9 cellular contexts compared by ENCODE assay signal in the genomic region with DNA sequence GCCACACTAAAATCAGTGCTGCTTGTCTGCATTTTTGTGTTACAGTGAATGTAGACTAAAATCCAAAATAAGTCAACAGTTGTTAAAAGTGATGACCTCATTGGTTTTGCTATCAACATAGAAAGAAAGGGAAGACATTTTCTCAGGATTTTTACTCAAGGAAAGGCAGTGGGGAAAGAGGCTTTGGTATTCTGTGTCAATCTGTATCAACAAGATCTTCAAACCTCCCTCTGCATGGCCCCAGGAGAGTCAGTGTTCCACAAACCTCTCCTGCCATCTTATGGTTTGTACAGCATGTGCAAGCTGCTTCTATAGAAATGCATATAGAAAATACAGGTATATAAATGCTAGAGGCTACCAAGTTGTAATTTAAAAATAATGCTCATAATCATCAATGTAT. TPM values are rescaled to one million over a fixed set of nuclear protein-coding genes. Genes with fewer than 3 reads are reported as not detected.
A peak's percentile ranks its signal among the peaks of the same experiment; 100 is the strongest.
DNase-seq lines count a peak whose midpoint lies in the region; ATAC-seq and TF ChIP-seq lines count a peak whose summit lies in the region.
"Had no signal": no experiment of that assay in that cellular context is flagged by ENCODE, and none has a peak within 500 bp of the region (broad histone marks: within the 10 kb centered on the region; RNA-seq: fewer than 3 reads in every experiment).

No MANE protein-coding gene starts in this region.

- H3K27ac Mint-ChIP-seq in WTC11, result no peak overlapping the region

- POLR2A ChIA-PET in WTC11 (lab: Charles Lee), result no interaction called here

- H3K27me3 Mint-ChIP-seq in WTC11 (ENCODE audit: low read depth), result no peaks in the 10 kb centered on the region; the same call in 1 of the 2 replicates

- CTCF ChIA-PET in WTC11 (lab: Charles Lee), result no interaction called here

- ATAC-seq in GM18498 (IDR thresholded peaks at IDR 0.05; ENCODE audit: unreplicated experiment) (peak; percentile 65), HG03097 (IDR thresholded peaks at IDR 0.05; ENCODE audit: low FRiP score, unreplicated experiment) (peak; percentile 54), WTC11 (peak; percentile 72), HG02840 (IDR thresholded peaks at IDR 0.05; ENCODE audit: low FRiP score, unreplicated experiment) (no peak), left lobe of liver (no peak)
- ATAC-seq in activated CD4-positive, CD25-positive, alpha-beta regulatory T cell treated with anti-CD3 and anti-CD28 coated beads, Interleukin-2, amount 50 U/mL, for 24 hours, result no peak

- TF ChIP-seq CTCF in WTC11 (IDR thresholded peaks at IDR 0.05), result no peak

- no peak overlapping the region for H3K4me3 Mint-ChIP-seq in WTC11

- peaks cover 18% of the 10 kb centered on the region for H3K9me3 Mint-ChIP-seq in WTC11

- peaks cover 18% of the 10 kb centered on the region for H3K36me3 Mint-ChIP-seq in WTC11

- DNase-seq in WTC11 (ENCODE audit: low spot score) (no peak), lung microvascular endothelial cell (ENCODE audit: low read depth in 2 of 2) (peak; percentile 27 to 47), left lobe of liver (ENCODE audit: low spot score) (no peak), COR-L47 (lab: John Stamatoyannopoulos, UW) (no peak)
- DNase-seq: stimulated activated naive CD4-positive, alpha-beta T cell had no signal

- peaks cover 28% of the 10 kb centered on the region for H3K4me1 Mint-ChIP-seq in WTC11

TF ChIP-seq in WTC11, 78 proteins besides CTCF, POLR2A, EP300 and RAD21:
- TF ChIP-seq E2F4 (CRISPR knock-in tag; IDR thresholded peaks at IDR 0.05; ENCODE audit: borderline replicate concordance, low read depth) (no peak), MXD4 (CRISPR knock-in tag; IDR thresholded peaks at IDR 0.05; ENCODE audit: borderline replicate concordance) (no peak), ZNF232 (CRISPR knock-in tag; IDR thresholded peaks at IDR 0.05) (no peak), ESRRA (CRISPR knock-in tag; IDR thresholded peaks at IDR 0.05; ENCODE audit: borderline replicate concordance) (no peak), IRF1 (CRISPR knock-in tag; IDR thresholded peaks at IDR 0.05) (no peak)
- TF ChIP-seq, protein P1, sequence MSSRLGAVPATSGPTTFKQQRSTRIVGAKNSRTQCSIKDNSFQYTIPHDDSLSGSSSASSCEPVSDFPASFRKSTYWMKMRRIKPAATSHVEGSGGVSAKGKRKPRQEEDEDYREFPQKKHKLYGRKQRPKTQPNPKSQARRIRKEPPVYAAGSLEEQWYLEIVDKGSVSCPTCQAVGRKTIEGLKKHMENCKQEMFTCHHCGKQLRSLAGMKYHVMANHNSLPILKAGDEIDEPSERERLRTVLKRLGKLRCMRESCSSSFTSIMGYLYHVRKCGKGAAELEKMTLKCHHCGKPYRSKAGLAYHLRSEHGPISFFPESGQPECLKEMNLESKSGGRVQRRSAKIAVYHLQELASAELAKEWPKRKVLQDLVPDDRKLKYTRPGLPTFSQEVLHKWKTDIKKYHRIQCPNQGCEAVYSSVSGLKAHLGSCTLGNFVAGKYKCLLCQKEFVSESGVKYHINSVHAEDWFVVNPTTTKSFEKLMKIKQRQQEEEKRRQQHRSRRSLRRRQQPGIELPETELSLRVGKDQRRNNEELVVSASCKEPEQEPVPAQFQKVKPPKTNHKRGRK (CRISPR knock-in tag; IDR thresholded peaks at IDR 0.05; ENCODE audit: borderline replicate concordance), result no peak

RNA-seq across cellular contexts. Expression of gene OR51M1, which starts 13.8 kb away (rescaled TPM):
- 0.05 TPM in 1 of 3 replicates, not detected in the others for total RNA-seq in WTC11 (2021)
- total RNA-seq in lung microvascular endothelial cell, result not detected in 2 replicates
- not detected for total RNA-seq in left lobe of liver

RNA-seq across cellular contexts. Expression of gene OR51B6, which starts 18.5 kb away (rescaled TPM):
- total RNA-seq in WTC11 (2021) (not detected in 3 replicates), lung microvascular endothelial cell (not detected in 2 replicates), left lobe of liver (not detected)

RNA-seq across cellular contexts. Expression of gene OR51B5, which starts 26.5 kb away (rescaled TPM):
- total RNA-seq in WTC11 (2021) (0.26 to 0.37 TPM in 2 of 3 replicates, not detected in the other), lung microvascular endothelial cell (not detected in 2 replicates), left lobe of liver (0.15 TPM)

RNA-seq across cellular contexts. Expression of gene OR51B2, which starts 45.7 kb away (rescaled TPM):
- total RNA-seq in WTC11 (2021) (not detected in 3 replicates), lung microvascular endothelial cell (not detected in 2 replicates), left lobe of liver (not detected)

RNA-seq across cellular contexts. Expression of gene OR51Q1, which starts 52.1 kb away (rescaled TPM):
- total RNA-seq in WTC11 (2021) (not detected in 3 replicates), lung microvascular endothelial cell (not detected in 2 replicates), left lobe of liver (not detected)

Comparison
In these comparisons a context has a peak if more than half of its experiments do, and no peak if none do; other contexts are left out.
1. ATAC-seq: peak in GM18498 (single experiment), HG03097 (single experiment) and WTC11 (single experiment); none in HG02840 (single experiment), left lobe of liver (single experiment) and activated CD4-positive, CD25-positive, alpha-beta regulatory T cell treated with anti-CD3 and anti-CD28 coated beads, Interleukin-2, amount 50 U/mL, for 24 hours (0 of 2).
2. DNase-seq: peak in lung microvascular endothelial cell (2 of 2); none in WTC11 (single experiment), left lobe of liver (single experiment) and COR-L47 (single experiment).